ENCODE assay signal across 12 cellular contexts in genomic region chr1:19066248-19066873, GRCh38.
DNase-seq lines count a peak whose midpoint lies in the region; ATAC-seq, FAIRE-seq and TF ChIP-seq lines count a peak whose summit lies in the region.
"Had no signal": no experiment of that assay in that cellular context is flagged by ENCODE, and none has a peak within 500 bp of the region (broad histone marks: within the 10 kb centered on the region; RNA-seq: fewer than 3 reads in every experiment).

No MANE protein-coding gene starts in this region.

- CTCF ChIA-PET in A549 (lab: Yijun Ruan, JAX) (interaction anchor here (2.7 to 4.0 kb wide), 2 partner anchors 53 to 159 kb away, joined by 5 to 14 read pairs; no protein-coding TSS in a partner anchor), mammary epithelial cell (lab: Charles Lee; ENCODE audit: low non-redundant PET) (no interaction called here)

- intact Hi-C loops in mammary epithelial cell (cut with micrococcal nuclease): no loop called here
- intact Hi-C loops in mucosa of descending colon (cut with DNase I, micrococcal nuclease): no loop called here
- intact Hi-C loops in posterior vena cava (cut with DNase I): no loop called here

- BruUV-seq in mammary epithelial cell (replicated peaks; lab: Mats Ljungman, UMichigan): no TSS peak

- no peak for TF ChIP-seq RAD21 in A549 (conservative IDR thresholded peaks at IDR 0.05 in 1 of 2, IDR thresholded peaks at IDR 0.05 in 1 of 2)

- H3K4me1 ChIP-seq in A549 (peaks cover 34% of the 10 kb centered on the region), mammary epithelial cell (ENCODE audit: insufficient read depth, low read length) (peaks cover 17% of the 10 kb centered on the region), mucosa of descending colon (ENCODE audit: low read depth) (peaks cover 20% of the 10 kb centered on the region)
- H3K4me1 ChIP-seq: parathyroid adenoma had no signal

- no peaks in the 10 kb centered on the region for H4K20me1 ChIP-seq in mammary epithelial cell (ENCODE audit: insufficient read depth, low read length)

- dilution Hi-C loops in mammary epithelial cell (cut with HindIII; ENCODE audit: low sequenced_read_pairs): no loop called here

- H3K4me3 ChIP-seq in A549 (no peak overlapping the region), LNCaP clone FGC (ENCODE audit: low read depth, low read length) (no peak overlapping the region), mammary epithelial cell (replicated peaks in 1 of 3; ENCODE audit: insufficient read depth in 1 of 3, low read depth in 2 of 3, low read length in 3 of 3) (no peak overlapping the region), mucosa of descending colon (no peak overlapping the region)
- H3K4me3 ChIP-seq: lung had no signal

- H3K79me2 ChIP-seq in mammary epithelial cell (ENCODE audit: insufficient read depth, low read length): no peaks in the 10 kb centered on the region
- H3K79me2 ChIP-seq: parathyroid adenoma had no signal

- peak; percentile 21 to 38; a peak in 3 of 6 replicates for ATAC-seq in A549
- ATAC-seq in mucosa of descending colon: peak; percentile 60

- FAIRE-seq in A549 (lab: Jason Lieb, UNC): no peak

- POLR2A ChIA-PET in A549 (lab: Yijun Ruan, JAX): interaction anchor here (1.1 kb wide), 1 partner anchor 55 kb away, joined by 3 read pairs; no protein-coding TSS in a partner anchor

- H3K4me2 ChIP-seq in A549: peak overlapping the region; percentile 53
- H3K4me2 ChIP-seq in mammary epithelial cell (ENCODE audit: insufficient read depth, low read depth, low read length): no peak overlapping the region

- no peak overlapping the region for H3K9ac ChIP-seq in mammary epithelial cell (ENCODE audit: insufficient read depth, low read length)
- H3K9ac ChIP-seq: parathyroid adenoma had no signal

- H3K27me3 ChIP-seq in mammary epithelial cell (ENCODE audit: insufficient read depth, low read length): no peaks in the 10 kb centered on the region

- TF ChIP-seq EP300 in A549 (IDR thresholded peaks at IDR 0.05): no peak

- DNase-seq in A549 (ENCODE audit: low read depth in 1 of 2, low spot score in 1 of 2) (no peak), LNCaP clone FGC (ENCODE audit: low read depth) (peak; percentile 68), mammary epithelial cell (peak; percentile 33), mucosa of descending colon (no peak), posterior vena cava (ENCODE audit: low spot score) (no peak), T-helper 1 cell (no peak), NCI-H524 (lab: John Stamatoyannopoulos, UW) (no peak), SIG-M5 (lab: John Stamatoyannopoulos, UW) (no peak)
- DNase-seq: activated naive CD4-positive, alpha-beta T cell treated with anti-CD3 and anti-CD28 coated beads, Interleukin-2, amount 10 ng/mL, durations not matched to agents 7 days and 5 days; NCI-H1694 treated with DMSO at 0.1 percent for 48 hours had no signal

- no peak for TF ChIP-seq POLR2A in A549 (IDR thresholded peaks at IDR 0.05; ENCODE audit: low read length)

- no peaks in the 10 kb centered on the region for H3K36me3 ChIP-seq in mammary epithelial cell (ENCODE audit: insufficient read depth, low read length)
- H3K36me3 ChIP-seq in mucosa of descending colon (ENCODE audit: low read depth): no peaks in the 10 kb centered on the region

- H3K9me3 ChIP-seq in A549 (no peaks in the 10 kb centered on the region), mammary epithelial cell (replicated peaks; ENCODE audit: insufficient read depth, low read length) (no peaks in the 10 kb centered on the region), mucosa of descending colon (no peaks in the 10 kb centered on the region)

- H3K27ac ChIP-seq in A549 (peak overlapping the region; percentile 80 to 89), mammary epithelial cell (ENCODE audit: insufficient read depth, low read depth, low read length) (no peak overlapping the region)
- H3K27ac ChIP-seq: parathyroid adenoma had no signal

- peak overlapping the region; percentile 10 for H2AFZ ChIP-seq in mammary epithelial cell (ENCODE audit: low read depth, low read length)
- H2AFZ ChIP-seq: parathyroid adenoma had no signal

- 53% methylated on average over 7 of the region's 14 CpGs for WGBS in A549 (ENCODE audit: missing lambda C conversion rate)
- WGBS in mammary epithelial cell (ENCODE audit: low coverage, missing lambda C conversion rate): 73% methylated on average over 12 of the region's 14 CpGs

- TF ChIP-seq CTCF in A549 (IDR thresholded peaks at IDR 0.05) (no peak), LNCaP clone FGC (IDR thresholded peaks at IDR 0.05; ENCODE audit: control insufficient read depth, extremely low read depth, insufficient read depth) (no peak), mammary epithelial cell (conservative IDR thresholded peaks at IDR 0.05 in 1 of 2, IDR thresholded peaks at IDR 0.05 in 1 of 2; ENCODE audit: extremely low read depth in 1 of 2, insufficient read depth in 1 of 2, low read depth in 1 of 2, low read length in 2 of 2) (no peak), mucosa of descending colon (IDR thresholded peaks at IDR 0.05) (no peak)

- in situ Hi-C loops in mammary epithelial cell (cut with MboI; ENCODE audit: low sequenced_read_pairs in 2 of 2): no loop called here

TF ChIP-seq in A549, 52 proteins besides CTCF, POLR2A, EP300 and RAD21:
- TF ChIP-seq JUNB (IDR thresholded peaks at IDR 0.05) (no peak), FOSL2 (IDR thresholded peaks at IDR 0.05) (no peak), FOSL2 (CRISPR knock-in tag; IDR thresholded peaks at IDR 0.05) (peak; percentile 61), ATOH8 (CRISPR knock-in tag; IDR thresholded peaks at IDR 0.05; ENCODE audit: low read depth) (no peak), KDM1A (IDR thresholded peaks at IDR 0.05; ENCODE audit: low read depth) (no peak), MAZ (IDR thresholded peaks at IDR 0.05; ENCODE audit: borderline replicate concordance, low read depth, low read length) (no peak), SMC3 (IDR thresholded peaks at IDR 0.05) (no peak), ZC3H11A (IDR thresholded peaks at IDR 0.05) (no peak), CBX2 (IDR thresholded peaks at IDR 0.05; ENCODE audit: borderline replicate concordance, low read depth) (no peak), NFE2L2 (conservative IDR thresholded peaks at IDR 0.05; ENCODE audit: low read length) (no peak), MAFK (IDR thresholded peaks at IDR 0.05; ENCODE audit: partially characterized antibody) (peak; percentile 46), BCL3 (IDR thresholded peaks at IDR 0.05) (no peak), ELK1 (IDR thresholded peaks at IDR 0.05; ENCODE audit: low read depth, low read length) (no peak), EHMT2 (IDR thresholded peaks at IDR 0.05; ENCODE audit: low read depth) (no peak), JUN (IDR thresholded peaks at IDR 0.05) (no peak), FOSB (CRISPR knock-in tag; IDR thresholded peaks at IDR 0.05) (no peak), RFX5 (IDR thresholded peaks at IDR 0.05) (no peak)

Comparison
In these comparisons a context has a peak if more than half of its experiments do, and no peak if none do; other contexts are left out.
1. DNase-seq: peak in LNCaP clone FGC (single experiment) and mammary epithelial cell (single experiment); none in A549 (0 of 2), mucosa of descending colon (0 of 3), posterior vena cava (single experiment), T-helper 1 cell (0 of 5), NCI-H524 (0 of 2) and SIG-M5 (single experiment).